Comparison of ENCODE assay signal across 1 cellular context in the genomic region with DNA sequence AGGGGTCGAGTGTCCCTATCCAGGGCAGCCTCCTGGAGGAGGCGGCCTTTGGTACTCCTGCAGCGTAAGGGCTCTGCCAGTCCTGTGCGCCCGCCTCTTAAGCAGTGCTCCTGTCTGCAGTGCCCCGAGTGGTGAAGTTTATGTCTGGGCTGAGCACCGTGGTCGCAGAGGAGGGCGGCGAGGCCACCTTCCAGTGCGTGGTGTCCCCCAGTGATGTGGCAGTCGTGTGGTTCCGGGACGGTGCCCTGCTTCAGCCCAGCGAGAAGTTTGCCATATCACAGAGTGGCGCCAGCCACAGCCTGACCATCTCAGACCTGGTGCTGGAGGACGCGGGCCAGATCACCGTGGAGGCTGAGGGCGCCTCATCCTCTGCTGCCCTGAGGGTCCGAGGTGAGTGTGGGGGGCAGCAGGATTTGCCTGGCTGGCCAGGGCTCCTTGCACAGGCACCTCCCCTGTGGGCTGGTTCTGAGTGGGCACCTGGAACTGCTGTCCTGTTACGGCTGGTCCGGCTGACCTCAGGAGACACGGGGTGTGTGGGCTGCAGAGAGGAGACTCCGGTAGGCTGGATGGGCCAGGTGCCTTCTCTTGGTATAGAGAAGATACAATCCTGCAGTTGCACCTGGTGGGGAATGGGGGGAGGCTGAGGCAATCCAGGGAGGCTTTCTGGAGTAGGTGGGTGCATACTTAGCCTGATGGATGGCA.
TF ChIP-seq lines count a peak whose summit lies in the region.

No MANE protein-coding gene starts in this region.

TF ChIP-seq in K562, 482 proteins besides CTCF, POLR2A, EP300 and RAD21 (continued from another document):
- TF ChIP-seq, protein P1, sequence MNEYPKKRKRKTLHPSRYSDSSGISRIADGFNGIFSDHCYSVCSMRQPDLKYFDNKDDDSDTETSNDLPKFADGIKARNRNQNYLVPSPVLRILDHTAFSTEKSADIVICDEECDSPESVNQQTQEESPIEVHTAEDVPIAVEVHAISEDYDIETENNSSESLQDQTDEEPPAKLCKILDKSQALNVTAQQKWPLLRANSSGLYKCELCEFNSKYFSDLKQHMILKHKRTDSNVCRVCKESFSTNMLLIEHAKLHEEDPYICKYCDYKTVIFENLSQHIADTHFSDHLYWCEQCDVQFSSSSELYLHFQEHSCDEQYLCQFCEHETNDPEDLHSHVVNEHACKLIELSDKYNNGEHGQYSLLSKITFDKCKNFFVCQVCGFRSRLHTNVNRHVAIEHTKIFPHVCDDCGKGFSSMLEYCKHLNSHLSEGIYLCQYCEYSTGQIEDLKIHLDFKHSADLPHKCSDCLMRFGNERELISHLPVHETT (CRISPR knock-in tag; conservative IDR thresholded peaks at IDR 0.05 in 1 of 2, IDR thresholded peaks at IDR 0.05 in 1 of 2), result no peak
TF ChIP-seq in K562: peak in this region for 6.
